Comparison of ENCODE assay signal across 33 cellular contexts in the genomic region with DNA sequence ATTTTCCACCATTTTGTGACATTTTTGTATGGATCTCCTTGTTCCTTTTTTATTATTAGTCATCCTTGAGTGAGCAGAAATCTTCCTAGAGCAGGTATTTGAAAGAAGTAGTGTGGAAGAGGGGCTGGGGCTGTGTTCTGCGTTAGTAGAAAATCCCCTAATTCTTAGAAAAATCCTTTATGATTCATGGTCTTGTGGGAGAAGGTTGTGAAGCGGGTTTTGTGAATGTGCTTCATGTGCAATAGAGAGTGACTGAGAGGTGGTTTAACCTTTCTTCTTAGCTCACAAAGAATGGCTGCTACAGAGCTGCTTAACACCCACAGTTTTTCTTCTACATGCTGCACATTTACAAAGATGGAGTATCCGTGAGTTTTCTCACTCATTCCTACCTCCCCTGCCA.
DNase-seq lines count a peak whose midpoint lies in the region; ATAC-seq and TF ChIP-seq lines count a peak whose summit lies in the region.
"Had no signal": no experiment of that assay in that cellular context is flagged by ENCODE, and none has a peak within 500 bp of the region (broad histone marks: within the 10 kb centered on the region; RNA-seq: fewer than 3 reads in every experiment).

No MANE protein-coding gene starts in this region.

- no peak for TF ChIP-seq CTCF in breast epithelium (IDR thresholded peaks at IDR 0.05)
- TF ChIP-seq CTCF in SK-N-SH (IDR thresholded peaks at IDR 0.05): no peak

- no peak for DNase-seq in activated CD4-positive, alpha-beta T cell treated with anti-CD3 and anti-CD28 coated beads, Interleukin-2, amount 10 ng/mL, durations not matched to agents 24 days and 14 days
- no peak for DNase-seq in activated CD4-positive, alpha-beta T cell treated with anti-CD3 and anti-CD28 coated beads, Interleukin-2, amount 50 U/mL, for 48 hours
- no peak for DNase-seq in activated T-helper 2 cell treated with anti-CD3 and anti-CD28 coated beads, Interferon-gamma antibody, Interleukin-2, Interleukin-4, amounts not matched to agents 10 μg/mL and 5 μg/mL and 100 μg/mL, durations not matched to agents 14 hours and 24 hours and 36 hours (ENCODE audit: low spot score)
- peak; percentile 4 for DNase-seq in renal cortical epithelial cell (ENCODE audit: low read depth)
- no peak for DNase-seq in breast epithelium (ENCODE audit: low spot score in 2 of 2)
- DNase-seq in SK-N-SH: no peak
- DNase-seq: activated CD4-positive, alpha-beta T cell treated with anti-CD3 and anti-CD28 coated beads, Interleukin-2, amount 50 U/mL, for 4 hours; activated CD8-positive, alpha-beta memory T cell treated with anti-CD3 and anti-CD28 coated beads, Interleukin-2, amount 50 U/mL, for 4 hours; aorta; CD4-positive, alpha-beta T cell; colonic mucosa; effector CD4-positive, alpha-beta T cell; GOT3; hypothalamus; mammary epithelial cell; mucosa of descending colon; natural killer cell; NCI-H1048; NCI-H187; NCI-H2171; NCI-H510A; occipital lobe; SIG-M5; stomach; T-helper 9 cell had no signal

- no peaks in the 10 kb centered on the region for H3K36me3 ChIP-seq in breast epithelium
- no peaks in the 10 kb centered on the region for H3K36me3 ChIP-seq in SK-N-SH (replicated peaks in 1 of 2; ENCODE audit: control insufficient read depth in 1 of 2, insufficient read depth in 2 of 2, low read length in 1 of 2)
- H3K36me3 ChIP-seq: cardiac muscle cell, colonic mucosa, prostate gland, stomach had no signal

- no peak for TF ChIP-seq POLR2A in breast epithelium (IDR thresholded peaks at IDR 0.05)

- H4K20me1 ChIP-seq in SK-N-SH (ENCODE audit: insufficient read depth): no peaks in the 10 kb centered on the region

- H3K27me3 Mint-ChIP-seq in activated CD4-positive, alpha-beta T cell treated with anti-CD3 and anti-CD28 coated beads, Interleukin-2, amount 10 ng/mL, durations not matched to agents 24 days and 14 days: no peaks in the 10 kb centered on the region
- H3K27me3 Mint-ChIP-seq in activated T-helper 2 cell treated with anti-CD3 and anti-CD28 coated beads, Interferon-gamma antibody, Interleukin-2, Interleukin-4, amounts not matched to agents 10 μg/mL and 5 μg/mL and 100 μg/mL, durations not matched to agents 14 hours and 24 hours and 36 hours (ENCODE audit: low read depth): no peaks in the 10 kb centered on the region
- H3K27me3 Mint-ChIP-seq: CD4-positive, alpha-beta T cell had no signal

- H3K79me2 ChIP-seq in SK-N-SH (ENCODE audit: insufficient read depth): no peaks in the 10 kb centered on the region

- no peak overlapping the region for H3K4me3 ChIP-seq in breast epithelium
- H3K4me3 ChIP-seq in SK-N-SH (ENCODE audit: low read depth in 2 of 2, low read length in 1 of 2): no peak overlapping the region
- H3K4me3 ChIP-seq: A549, cardiac muscle cell, colonic mucosa, K562, mucosa of descending colon, prostate gland, stomach had no signal

- H3K27ac ChIP-seq in breast epithelium (no peak overlapping the region), SK-N-SH (ENCODE audit: low read depth in 2 of 2, low read length in 1 of 2) (no peak overlapping the region)
- H3K27ac ChIP-seq: A549, cardiac muscle cell, colonic mucosa, epithelial cell of prostate, prostate gland, stomach, VCaP had no signal

- CTCF ChIA-PET in SK-N-SH (lab: Yijun Ruan, JAX): interaction anchor here (0.7 kb wide), 2 partner anchors 12 to 186 kb away, joined by 3 to 4 read pairs; no protein-coding TSS in a partner anchor

- no peak for TF ChIP-seq EP300 in SK-N-SH (IDR thresholded peaks at IDR 0.05; ENCODE audit: borderline replicate concordance in 1 of 2, low read depth in 1 of 2, low read length in 1 of 2)

- ATAC-seq in GM18868 (IDR thresholded peaks at IDR 0.05; ENCODE audit: unreplicated experiment) (peak; percentile 58), HG03521 (IDR thresholded peaks at IDR 0.05; ENCODE audit: unreplicated experiment) (no peak)
- ATAC-seq: A549, K562, mucosa of descending colon, natural killer cell had no signal

- no peaks in the 10 kb centered on the region for H3F3A ChIP-seq in SK-N-SH (replicated peaks; ENCODE audit: insufficient read depth)

- no peak overlapping the region for H3K4me3 Mint-ChIP-seq in activated CD4-positive, alpha-beta T cell treated with anti-CD3 and anti-CD28 coated beads, Interleukin-2, amount 10 ng/mL, durations not matched to agents 24 days and 14 days
- no peak overlapping the region for H3K4me3 Mint-ChIP-seq in activated T-helper 2 cell treated with anti-CD3 and anti-CD28 coated beads, Interferon-gamma antibody, Interleukin-2, Interleukin-4, amounts not matched to agents 10 μg/mL and 5 μg/mL and 100 μg/mL, durations not matched to agents 14 hours and 24 hours and 36 hours (ENCODE audit: low read depth)
- H3K4me3 Mint-ChIP-seq: CD4-positive, alpha-beta T cell; natural killer cell had no signal

- TF ChIP-seq RAD21 in SK-N-SH (IDR thresholded peaks at IDR 0.05; ENCODE audit: low read length): no peak

- WGBS in SK-N-SH (ENCODE audit: low lambda C conversion rate): 2% methylated on average over 3 of the region's 3 CpGs

- no peak overlapping the region for H3K4me2 ChIP-seq in SK-N-SH
- H3K4me2 ChIP-seq: A549 had no signal

- H3K4me1 ChIP-seq in breast epithelium: no peaks in the 10 kb centered on the region
- no peaks in the 10 kb centered on the region for H3K4me1 ChIP-seq in SK-N-SH (ENCODE audit: control insufficient read depth in 1 of 2, insufficient read depth in 2 of 2, low read depth in 1 of 2, low read length in 1 of 2)
- H3K4me1 ChIP-seq: A549, colonic mucosa, prostate gland, stomach had no signal

- peak overlapping the region; percentile 49 for H3K27ac Mint-ChIP-seq in activated CD4-positive, alpha-beta T cell treated with anti-CD3 and anti-CD28 coated beads, Interleukin-2, amount 10 ng/mL, durations not matched to agents 24 days and 14 days
- peak overlapping the region; percentile 38 for H3K27ac Mint-ChIP-seq in activated T-helper 2 cell treated with anti-CD3 and anti-CD28 coated beads, Interferon-gamma antibody, Interleukin-2, Interleukin-4, amounts not matched to agents 10 μg/mL and 5 μg/mL and 100 μg/mL, durations not matched to agents 14 hours and 24 hours and 36 hours
- H3K27ac Mint-ChIP-seq: CD4-positive, alpha-beta T cell; natural killer cell had no signal

- H3K27me3 ChIP-seq in breast epithelium: peaks cover 0 to 12% of the 10 kb centered on the region in 2 donors
- no peaks in the 10 kb centered on the region for H3K27me3 ChIP-seq in SK-N-SH (ENCODE audit: insufficient read depth)
- H3K27me3 ChIP-seq: cardiac muscle cell, colonic mucosa, stomach had no signal

- H3K9me3 Mint-ChIP-seq in activated CD4-positive, alpha-beta T cell treated with anti-CD3 and anti-CD28 coated beads, Interleukin-2, amount 10 ng/mL, durations not matched to agents 24 days and 14 days: no peaks in the 10 kb centered on the region
- no peaks in the 10 kb centered on the region for H3K9me3 Mint-ChIP-seq in activated T-helper 2 cell treated with anti-CD3 and anti-CD28 coated beads, Interferon-gamma antibody, Interleukin-2, Interleukin-4, amounts not matched to agents 10 μg/mL and 5 μg/mL and 100 μg/mL, durations not matched to agents 14 hours and 24 hours and 36 hours
- H3K9me3 Mint-ChIP-seq: CD4-positive, alpha-beta T cell; natural killer cell had no signal

- H3K4me1 Mint-ChIP-seq in activated CD4-positive, alpha-beta T cell treated with anti-CD3 and anti-CD28 coated beads, Interleukin-2, amount 10 ng/mL, durations not matched to agents 24 days and 14 days: peaks cover 12% of the 10 kb centered on the region
- H3K4me1 Mint-ChIP-seq in activated T-helper 2 cell treated with anti-CD3 and anti-CD28 coated beads, Interferon-gamma antibody, Interleukin-2, Interleukin-4, amounts not matched to agents 10 μg/mL and 5 μg/mL and 100 μg/mL, durations not matched to agents 14 hours and 24 hours and 36 hours (ENCODE audit: low read depth): peaks cover 21% of the 10 kb centered on the region
- H3K4me1 Mint-ChIP-seq: natural killer cell had no signal

- H3K9me3 ChIP-seq in breast epithelium (no peaks in the 10 kb centered on the region), SK-N-SH (no peaks in the 10 kb centered on the region)
- H3K9me3 ChIP-seq: A549, colonic mucosa, mucosa of descending colon, prostate gland, stomach had no signal

- POLR2A ChIA-PET in SK-N-SH (lab: Yijun Ruan, JAX): no interaction called here

- intact Hi-C loops in activated CD4-positive, alpha-beta T cell treated with anti-CD3 and anti-CD28 coated beads, Interleukin-2, amount 10 ng/mL, durations not matched to agents 24 days and 14 days (cut with micrococcal nuclease): loop anchor here (1.0 to 10.0 kb wide), 8 partner anchors 16 to 1152 kb away; partner anchors contain the start of gene AFF2
- intact Hi-C loops in activated T-helper 2 cell treated with anti-CD3 and anti-CD28 coated beads, Interferon-gamma antibody, Interleukin-2, Interleukin-4, amounts not matched to agents 10 μg/mL and 5 μg/mL and 100 μg/mL, durations not matched to agents 14 hours and 24 hours and 36 hours (cut with micrococcal nuclease): loop anchor here (1.0 to 10.0 kb wide), 7 partner anchors 16 to 1370 kb away; partner anchors contain the start of gene FMR1
- intact Hi-C loops in breast epithelium (cut with DNase I; ENCODE audit: low total_unique reads): no loop called here

- H3K36me3 Mint-ChIP-seq in activated CD4-positive, alpha-beta T cell treated with anti-CD3 and anti-CD28 coated beads, Interleukin-2, amount 10 ng/mL, durations not matched to agents 24 days and 14 days (ENCODE audit: low read depth): no peaks in the 10 kb centered on the region
- H3K36me3 Mint-ChIP-seq in activated T-helper 2 cell treated with anti-CD3 and anti-CD28 coated beads, Interferon-gamma antibody, Interleukin-2, Interleukin-4, amounts not matched to agents 10 μg/mL and 5 μg/mL and 100 μg/mL, durations not matched to agents 14 hours and 24 hours and 36 hours (ENCODE audit: low read depth): no peaks in the 10 kb centered on the region
- H3K36me3 Mint-ChIP-seq: natural killer cell had no signal

- H2AFZ ChIP-seq in SK-N-SH (ENCODE audit: low read depth): no peak overlapping the region

- no peaks in the 10 kb centered on the region for H3K9me2 ChIP-seq in SK-N-SH

- H3K9ac ChIP-seq in SK-N-SH: no peak overlapping the region

TF ChIP-seq in SK-N-SH, 30 proteins besides CTCF, POLR2A, EP300 and RAD21 (continues in another document):
- TF ChIP-seq MXI1 (IDR thresholded peaks at IDR 0.05; ENCODE audit: low read depth, low read length) (no peak), CHD2 (IDR thresholded peaks at IDR 0.05; ENCODE audit: low read length, partially characterized antibody) (no peak), MEF2A (IDR thresholded peaks at IDR 0.05; ENCODE audit: borderline replicate concordance, low read depth) (no peak), ELF1 (IDR thresholded peaks at IDR 0.05) (no peak), SMC3 (IDR thresholded peaks at IDR 0.05; ENCODE audit: low read depth, low read length) (no peak), TEAD4 (IDR thresholded peaks at IDR 0.05; ENCODE audit: borderline replicate concordance, insufficient read depth) (no peak), EZH2phosphoT487 (IDR thresholded peaks at IDR 0.05; ENCODE audit: borderline replicate concordance, low read depth) (no peak)
